In the genomic region with DNA sequence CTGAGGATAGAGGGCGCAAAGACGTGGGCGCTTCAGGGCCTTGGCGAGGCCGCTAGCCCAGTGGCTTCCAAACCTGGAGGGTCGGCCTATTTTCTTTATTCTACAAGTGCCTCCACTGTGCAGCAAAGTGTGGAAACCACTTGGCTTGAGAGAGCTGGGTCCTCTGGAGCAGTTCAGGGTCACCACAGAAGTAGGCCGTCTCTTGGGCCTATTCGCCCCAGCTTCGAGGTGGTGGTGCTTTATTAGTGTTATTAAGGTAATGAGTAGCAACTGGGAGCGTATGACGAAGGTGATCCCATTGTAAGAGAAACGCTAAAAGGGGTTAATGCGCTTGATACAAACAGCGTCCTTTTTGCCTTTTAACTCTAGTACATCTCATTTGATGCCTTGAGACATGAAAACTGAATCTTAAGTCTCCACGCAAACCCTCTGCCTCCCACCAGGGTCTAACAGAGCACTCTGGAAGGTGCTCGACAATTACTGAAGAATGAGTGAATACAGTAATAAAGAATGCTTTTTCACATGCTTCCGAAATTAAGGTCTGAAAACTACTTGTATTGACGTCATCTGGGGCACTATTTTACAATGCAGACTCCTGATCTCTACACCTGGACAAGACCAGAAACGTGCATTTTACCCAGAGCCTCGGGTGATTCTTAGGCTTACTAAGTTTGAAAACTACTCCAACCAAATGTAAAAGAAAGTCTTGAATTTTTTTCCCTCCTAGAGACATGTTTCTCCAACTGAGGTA, we compare ENCODE assay signal across 8 cellular contexts. TPM values are rescaled to one million over a fixed set of nuclear protein-coding genes. Genes with fewer than 3 reads are reported as not detected.
DNase-seq lines count a peak whose midpoint lies in the region; ATAC-seq and TF ChIP-seq lines count a peak whose summit lies in the region.

No MANE protein-coding gene starts in this region.

- no peaks in the 10 kb centered on the region for H3K9me3 Mint-ChIP-seq in CD4-positive, alpha-beta memory T cell

- H3K4me1 ChIP-seq in CD4-positive, alpha-beta memory T cell (ENCODE audit: insufficient read depth, low read length): peaks cover 24% of the 10 kb centered on the region
- H3K4me1 ChIP-seq in Peyer's patch: peaks cover 0 to 17% (median 4%) of the 10 kb centered on the region in 4 donors
- peaks cover 5 to 28% (median 8%) of the 10 kb centered on the region in 3 donors for H3K4me1 ChIP-seq in esophagus squamous epithelium
- H3K4me1 ChIP-seq in parathyroid adenoma: peaks cover 11% of the 10 kb centered on the region

- H3K79me2 ChIP-seq in parathyroid adenoma: no peaks in the 10 kb centered on the region

- H3K4me2 ChIP-seq in parathyroid adenoma (ENCODE audit: low read length): peak overlapping the region; percentile 87

- no peak for DNase-seq in CD4-positive, alpha-beta memory T cell
- DNase-seq in Peyer's patch: no peak
- no peak for DNase-seq in esophagus squamous epithelium (lab: John Stamatoyannopoulos, UW)
- DNase-seq in GM10248 (ENCODE audit: extremely low spot score): no peak
- DNase-seq in NCI-H1048 (lab: John Stamatoyannopoulos, UW): no peak
- DNase-seq in NCI-H226: no peak

- peaks cover 0 to 2% of the 10 kb centered on the region in 2 donors for H3K27me3 Mint-ChIP-seq in CD4-positive, alpha-beta memory T cell

- no peaks in the 10 kb centered on the region for H3K27me3 ChIP-seq in CD4-positive, alpha-beta memory T cell (ENCODE audit: insufficient read depth, low read length)
- H3K27me3 ChIP-seq in Peyer's patch (no peaks in the 10 kb centered on the region), esophagus squamous epithelium (no peaks in the 10 kb centered on the region), parathyroid adenoma (ENCODE audit: control insufficient read depth, insufficient read depth, low read length) (no peaks in the 10 kb centered on the region)

- H3K9me3 ChIP-seq in CD4-positive, alpha-beta memory T cell (ENCODE audit: control insufficient read depth in 1 of 2, low read length in 2 of 2): no peaks in the 10 kb centered on the region
- H3K9me3 ChIP-seq in Peyer's patch: no peaks in the 10 kb centered on the region
- no peaks in the 10 kb centered on the region for H3K9me3 ChIP-seq in esophagus squamous epithelium
- no peaks in the 10 kb centered on the region for H3K9me3 ChIP-seq in parathyroid adenoma (ENCODE audit: control insufficient read depth, low read length)

- CTCF ChIA-PET in CD4-positive, alpha-beta memory T cell (lab: Charles Lee; ENCODE audit: partially characterized antibody): interaction anchor here (0.7 to 0.9 kb wide), 2 partner anchors 62 to 85 kb away, joined by 3 to 7 read pairs; no protein-coding TSS in a partner anchor
- CTCF ChIA-PET in GM10248 (lab: Yijun Ruan, JAX): interaction anchor here (0.9 to 2.0 kb wide), 5 partner anchors 8 to 112 kb away, joined by 3 to 6 read pairs (median 4); no protein-coding TSS in a partner anchor

- H3K4me1 Mint-ChIP-seq in CD4-positive, alpha-beta memory T cell: peaks cover 15 to 43% (median 28%) of the 10 kb centered on the region in 4 donors

- H3K27ac Mint-ChIP-seq in CD4-positive, alpha-beta memory T cell: peak overlapping the region; percentile 41 to 84 (median 77)

- peak overlapping the region; percentile 58 for H3K27ac ChIP-seq in CD4-positive, alpha-beta memory T cell (ENCODE audit: low read depth, low read length)
- H3K27ac ChIP-seq in Peyer's patch: peak overlapping the region; percentile 83 to 98 (median 90)
- peak overlapping the region; percentile 88 to 91 (median 90) for H3K27ac ChIP-seq in esophagus squamous epithelium
- H3K27ac ChIP-seq in parathyroid adenoma: peak overlapping the region; percentile 85

- no peaks in the 10 kb centered on the region for H3K36me3 Mint-ChIP-seq in CD4-positive, alpha-beta memory T cell

- peak; percentile 13 for ATAC-seq in GM21717 (IDR thresholded peaks at IDR 0.05; ENCODE audit: unreplicated experiment)

- no peak for TF ChIP-seq POLR2A in Peyer's patch (IDR thresholded peaks at IDR 0.05)
- no peak for TF ChIP-seq POLR2A in esophagus squamous epithelium (IDR thresholded peaks at IDR 0.05)

- POLR2A ChIA-PET in CD4-positive, alpha-beta memory T cell (lab: Charles Lee; ENCODE audit: partially characterized antibody): interaction anchor here (1.2 to 5.0 kb wide), 6 partner anchors 11 to 120 kb away, joined by 3 to 37 read pairs (median 8); partner anchors contain the start of gene PTPN12
- POLR2A ChIA-PET in GM10248 (lab: Yijun Ruan, JAX): interaction anchor here (0.6 kb wide), 1 partner anchor 30 kb away, joined by 3 read pairs; no protein-coding TSS in a partner anchor

- TF ChIP-seq CTCF in Peyer's patch (IDR thresholded peaks at IDR 0.05) (no peak), esophagus squamous epithelium (IDR thresholded peaks at IDR 0.05) (no peak), parathyroid adenoma (IDR thresholded peaks at IDR 0.05) (no peak), GM10248 (IDR thresholded peaks at IDR 0.05; ENCODE audit: control extremely low read depth, extremely low read depth, low read depth, missing control alignments) (no peak)

- no peaks in the 10 kb centered on the region for H3K36me3 ChIP-seq in CD4-positive, alpha-beta memory T cell (ENCODE audit: insufficient read depth, low read length)
- H3K36me3 ChIP-seq in Peyer's patch (no peaks in the 10 kb centered on the region), esophagus squamous epithelium (no peaks in the 10 kb centered on the region), parathyroid adenoma (ENCODE audit: control insufficient read depth, insufficient read depth, low read length) (no peaks in the 10 kb centered on the region)

- intact Hi-C loops in CD4-positive, alpha-beta memory T cell (cut with micrococcal nuclease): loop anchor here (2.0 to 5.0 kb wide), 3 partner anchors 62 to 219 kb away; partner anchors contain the start of genes FGL2 and PTPN12
- intact Hi-C loops in esophagus squamous epithelium (cut with DNase I): no loop called here

- peak overlapping the region; percentile 90 for H2AFZ ChIP-seq in parathyroid adenoma

- peak overlapping the region; percentile 75 for H3K9ac ChIP-seq in parathyroid adenoma

- 60 to 91% methylated on average over 11 to 16 of the region's 20 CpGs for WGBS in esophagus squamous epithelium, 2 donors

- peak overlapping the region; percentile 77 to 85 (median 80) for H3K4me3 Mint-ChIP-seq in CD4-positive, alpha-beta memory T cell

- peak overlapping the region in 1 of 2 donors; percentile 56 for H3K4me3 ChIP-seq in CD4-positive, alpha-beta memory T cell (ENCODE audit: low read length in 2 of 2)
- H3K4me3 ChIP-seq in Peyer's patch: peak overlapping the region; percentile 67 to 91 (median 88)
- peak overlapping the region; percentile 77 to 87 (median 83) for H3K4me3 ChIP-seq in esophagus squamous epithelium
- H3K4me3 ChIP-seq in parathyroid adenoma (ENCODE audit: low read depth, low read length): peak overlapping the region; percentile 60

RNA-seq across cellular contexts. Expression of gene GSAP, which starts 0.6 kb away (rescaled TPM):
- 10 to 100 TPM; 20.5 to 22.0 TPM for total RNA-seq in CD4-positive, alpha-beta memory T cell
- polyA plus RNA-seq in CD4-positive, alpha-beta memory T cell: 10 to 100 TPM in 1 of 2 donors, 1 to 10 TPM in 1; 9.4 to 12.5 TPM
- total RNA-seq in Peyer's patch (10 to 100 TPM in 3 of 4 donors, 1 to 10 TPM in 1; 6.8 to 70.1 (median 28.7) TPM), esophagus squamous epithelium (10 to 100 TPM in 2 of 4 donors, 1 to 10 TPM in 2; 5.7 to 22.5 (median 10.8) TPM)
